Comparison of ENCODE assay signal across 12 cellular contexts in the genomic region with DNA sequence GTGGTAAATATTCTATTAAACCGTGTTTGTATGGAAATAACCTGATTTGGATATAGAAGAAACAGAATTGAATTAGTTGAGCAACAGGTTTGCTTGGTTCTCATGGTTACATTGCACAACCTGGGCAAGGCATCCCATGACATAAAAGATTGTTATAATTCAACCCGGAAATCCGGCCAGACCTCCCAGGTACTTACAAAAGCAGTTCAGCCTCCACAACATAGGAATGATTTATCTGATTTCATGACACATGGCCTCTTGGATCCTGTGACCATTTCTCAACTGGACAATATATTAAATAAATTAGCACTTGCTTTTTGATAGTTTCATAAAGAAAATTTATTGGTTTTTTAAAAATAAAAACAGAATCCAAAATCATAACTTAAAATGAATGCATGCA. TPM values are rescaled to one million over a fixed set of nuclear protein-coding genes. Genes with fewer than 3 reads are reported as not detected.
A peak's percentile ranks its signal among the peaks of the same experiment; 100 is the strongest.
DNase-seq lines count a peak whose midpoint lies in the region; ATAC-seq lines count a peak whose summit lies in the region.
"Had no signal": no experiment of that assay in that cellular context is flagged by ENCODE, and none has a peak within 500 bp of the region (broad histone marks: within the 10 kb centered on the region; RNA-seq: fewer than 3 reads in every experiment).

No MANE protein-coding gene starts in this region.

- no peak overlapping the region for H2AFZ ChIP-seq in GM23248

- H3K36me3 Mint-ChIP-seq in naive thymus-derived CD4-positive, alpha-beta T cell, result no peaks in the 10 kb centered on the region
- H3K36me3 Mint-ChIP-seq: activated naive CD8-positive, alpha-beta T cell treated with anti-CD3 and anti-CD28 coated beads, Interleukin-2, amount 10 ng/mL, durations not matched to agents 7 days and 5 days had no signal

- POLR2A ChIA-PET in naive thymus-derived CD4-positive, alpha-beta T cell (lab: Charles Lee), result no interaction called here

- H3K27ac ChIP-seq in GM23248, result no peak overlapping the region
- H3K27ac ChIP-seq in naive thymus-derived CD4-positive, alpha-beta T cell (ENCODE audit: low read depth, low read length), result no peak overlapping the region

- 0 out of 2 replicates have a peak, but pooled peaks cover 13% of the 10 kb centered on the region for H3F3A ChIP-seq in GM23248 (ENCODE audit: insufficient read depth)

- H3K9me3 ChIP-seq in GM23248 (ENCODE audit: low read depth), result no peaks in the 10 kb centered on the region
- H3K9me3 ChIP-seq in naive thymus-derived CD4-positive, alpha-beta T cell (ENCODE audit: control insufficient read depth in 2 of 3, low read length in 3 of 3), result no peaks in the 10 kb centered on the region

- no peaks in the 10 kb centered on the region for H3K36me3 ChIP-seq in GM23248 (ENCODE audit: low read depth)
- H3K36me3 ChIP-seq in naive thymus-derived CD4-positive, alpha-beta T cell (ENCODE audit: control insufficient read depth in 2 of 3, insufficient read depth in 3 of 3, low read length in 3 of 3), result no peaks in the 10 kb centered on the region

- no peaks in the 10 kb centered on the region for H4K20me1 ChIP-seq in GM23248 (ENCODE audit: insufficient read depth)

- H3K9ac ChIP-seq in GM23248, result no peak overlapping the region

- H3K9me3 Mint-ChIP-seq in naive thymus-derived CD4-positive, alpha-beta T cell, result peaks cover 0 to 3% (median 0%) of the 10 kb centered on the region in 11 donors
- H3K9me3 Mint-ChIP-seq: activated naive CD8-positive, alpha-beta T cell treated with anti-CD3 and anti-CD28 coated beads, Interleukin-2, amount 10 ng/mL, durations not matched to agents 7 days and 5 days; stimulated activated naive CD8-positive, alpha-beta T cell treated with anti-CD3 and anti-CD28 coated beads, Interleukin-15, Interleukin-2, amounts not matched to agents 100 ng/mL and 50 ng/mL, for 24 hours had no signal

- peak; percentile 94 for ATAC-seq in esophagus mucosa
- ATAC-seq in naive thymus-derived CD4-positive, alpha-beta T cell, result peak; percentile 37

- peak; percentile 26 for DNase-seq in GM23248
- peak; percentile 89 for DNase-seq in NOMO-1 treated with DMSO at 0.1 percent for 48 hours (lab: John Stamatoyannopoulos, UW; ENCODE audit: unreplicated experiment)
- DNase-seq in naive thymus-derived CD4-positive, alpha-beta T cell, result no peak
- DNase-seq in OCI-M2 (lab: John Stamatoyannopoulos, UW; ENCODE audit: unreplicated experiment), result no peak
- no peak for DNase-seq in activated T-cell treated with anti-CD3 and anti-CD28 coated beads for 4 hours
- DNase-seq in EL, result no peak
- DNase-seq in NCI-H2107 (lab: John Stamatoyannopoulos, UW), result no peak
- DNase-seq: activated CD4-positive, alpha-beta T cell treated with anti-CD3 and anti-CD28 coated beads, Interleukin-2, amount 50 U/mL, for 48 hours; activated naive CD8-positive, alpha-beta T cell treated with anti-CD3 and anti-CD28 coated beads, Interleukin-2, amount 10 ng/mL, durations not matched to agents 7 days and 5 days; NCI-H510A had no signal

- no peak overlapping the region for H3K4me3 Mint-ChIP-seq in naive thymus-derived CD4-positive, alpha-beta T cell
- H3K4me3 Mint-ChIP-seq: activated naive CD8-positive, alpha-beta T cell treated with anti-CD3 and anti-CD28 coated beads, Interleukin-2, amount 10 ng/mL, durations not matched to agents 7 days and 5 days; stimulated activated naive CD8-positive, alpha-beta T cell treated with anti-CD3 and anti-CD28 coated beads, Interleukin-15, Interleukin-2, amounts not matched to agents 100 ng/mL and 50 ng/mL, for 24 hours had no signal

- intact Hi-C loops in naive thymus-derived CD4-positive, alpha-beta T cell (cut with micrococcal nuclease), result no loop called here

- H3K4me2 ChIP-seq in GM23248 (ENCODE audit: unreplicated experiment), result no peak overlapping the region

- no peak overlapping the region for H3K27ac Mint-ChIP-seq in naive thymus-derived CD4-positive, alpha-beta T cell
- H3K27ac Mint-ChIP-seq: activated naive CD8-positive, alpha-beta T cell treated with anti-CD3 and anti-CD28 coated beads, Interleukin-2, amount 10 ng/mL, durations not matched to agents 7 days and 5 days; stimulated activated naive CD8-positive, alpha-beta T cell treated with anti-CD3 and anti-CD28 coated beads, Interleukin-15, Interleukin-2, amounts not matched to agents 100 ng/mL and 50 ng/mL, for 24 hours had no signal

- H3K4me1 ChIP-seq in GM23248 (ENCODE audit: insufficient read depth), result peaks cover 11% of the 10 kb centered on the region; the same call in 1 of the 2 replicates
- no peaks in the 10 kb centered on the region for H3K4me1 ChIP-seq in naive thymus-derived CD4-positive, alpha-beta T cell (ENCODE audit: control insufficient read depth in 2 of 2, insufficient read depth in 2 of 2, low read length in 2 of 2)

- 48 to 55% methylated on average over 3 of the region's 3 CpGs for WGBS in GM23248 (ENCODE audit: low coverage in 1 of 2, low lambda C conversion rate in 2 of 2, missing lambda C conversion rate in 2 of 2), 2 experiments

- no peaks in the 10 kb centered on the region for H3K27me3 ChIP-seq in GM23248 (replicated peaks; ENCODE audit: insufficient read depth)
- no peaks in the 10 kb centered on the region for H3K27me3 ChIP-seq in naive thymus-derived CD4-positive, alpha-beta T cell (ENCODE audit: control insufficient read depth in 2 of 2, insufficient read depth in 2 of 2, low read length in 2 of 2)

- peaks cover 0 to 9% (median 0%) of the 10 kb centered on the region in 5 donors for H3K27me3 Mint-ChIP-seq in naive thymus-derived CD4-positive, alpha-beta T cell
- H3K27me3 Mint-ChIP-seq: activated naive CD8-positive, alpha-beta T cell treated with anti-CD3 and anti-CD28 coated beads, Interleukin-2, amount 10 ng/mL, durations not matched to agents 7 days and 5 days; stimulated activated naive CD8-positive, alpha-beta T cell treated with anti-CD3 and anti-CD28 coated beads, Interleukin-15, Interleukin-2, amounts not matched to agents 100 ng/mL and 50 ng/mL, for 24 hours had no signal

- CTCF ChIA-PET in naive thymus-derived CD4-positive, alpha-beta T cell (lab: Charles Lee), result no interaction called here

- no peaks in the 10 kb centered on the region for H3K79me2 ChIP-seq in GM23248 (ENCODE audit: insufficient read depth)

- in situ Hi-C loops in GM23248 (cut with MboI), result no loop called here

- H3K9me2 ChIP-seq in GM23248 (ENCODE audit: insufficient read depth), result no peaks in the 10 kb centered on the region

- peaks cover 0 to 10% (median 7%) of the 10 kb centered on the region in 7 donors for H3K4me1 Mint-ChIP-seq in naive thymus-derived CD4-positive, alpha-beta T cell

- no peak overlapping the region for H3K4me3 ChIP-seq in GM23248
- no peak overlapping the region for H3K4me3 ChIP-seq in naive thymus-derived CD4-positive, alpha-beta T cell (ENCODE audit: low read length)

RNA-seq across cellular contexts. Expression of a gene that starts 55.1 kb away (rescaled TPM):
- 24.9 and 25.6 TPM in 2 replicates for total RNA-seq in GM23248 (2014; rRNA removed; shearing (Covaris generic))
- 18.7 and 21.7 TPM in 2 replicates for polyA plus RNA-seq in GM23248 (2016; fragmentation: Nextera tagmentation; extraction: Ambion mirVana)
- 54.9 TPM for total RNA-seq in esophagus mucosa
- 10 to 100 TPM; 19.3 to 50.0 (median 24.2) TPM for total RNA-seq in naive thymus-derived CD4-positive, alpha-beta T cell
- polyA plus RNA-seq in naive thymus-derived CD4-positive, alpha-beta T cell, result 1 to 10 TPM; 1.4 to 1.5 TPM

Comparison
In these comparisons a context has a peak if more than half of its experiments do, and no peak if none do; other contexts are left out.
1. DNase-seq: peak in GM23248 (single experiment) and NOMO-1 treated with DMSO at 0.1 percent for 48 hours (single experiment); none in naive thymus-derived CD4-positive, alpha-beta T cell (0 of 9), OCI-M2 (single experiment), activated T-cell treated with anti-CD3 and anti-CD28 coated beads for 4 hours (single experiment), EL (single experiment) and NCI-H2107 (single experiment).